Comparison of ENCODE assay signal across 10 cellular contexts in genomic region chr3:27714692-27715453, GRCh38. TPM values are rescaled to one million over a fixed set of nuclear protein-coding genes. Genes with fewer than 3 reads are reported as not detected.
A peak's percentile ranks its signal among the peaks of the same experiment; 100 is the strongest.
DNase-seq lines count a peak whose midpoint lies in the region; ATAC-seq and TF ChIP-seq lines count a peak whose summit lies in the region.
"Had no signal": no experiment of that assay in that cellular context is flagged by ENCODE, and none has a peak within 500 bp of the region (broad histone marks: within the 10 kb centered on the region; RNA-seq: fewer than 3 reads in every experiment).

No MANE protein-coding gene starts in this region.

- H3K9me3 Mint-ChIP-seq in natural killer cell: no peaks in the 10 kb centered on the region

- H3K4me2 ChIP-seq in MM.1S (ENCODE audit: low read depth, low read length): no peak overlapping the region

- peak overlapping the region; percentile 93 to 98 for H3K27ac Mint-ChIP-seq in natural killer cell

- peak overlapping the region; percentile 57 for H3K4me3 ChIP-seq in HUES48 (ENCODE audit: low read depth, low read length)
- H3K4me3 ChIP-seq in coronary artery: peak overlapping the region; percentile 77
- H3K4me3 ChIP-seq in MM.1S (ENCODE audit: low read length): no peak overlapping the region

- H3K4me1 Mint-ChIP-seq in natural killer cell: peaks cover 79 to 81% of the 10 kb centered on the region in 2 donors

- H3K36me3 Mint-ChIP-seq in natural killer cell: peaks cover 41% of the 10 kb centered on the region

- no peaks in the 10 kb centered on the region for H3K9me2 ChIP-seq in MM.1S (replicated peaks; ENCODE audit: insufficient read depth, low read length)

- H3K9ac ChIP-seq in HUES48 (ENCODE audit: low read depth, low read length): no peak overlapping the region
- H3K9ac ChIP-seq in MM.1S (ENCODE audit: low read length): no peak overlapping the region

- TF ChIP-seq CTCF in coronary artery (IDR thresholded peaks at IDR 0.05) (no peak), natural killer cell (IDR thresholded peaks at IDR 0.05) (no peak), MM.1S (IDR thresholded peaks at IDR 0.05; ENCODE audit: low read length) (no peak)

- H3F3A ChIP-seq in MM.1S (ENCODE audit: insufficient read depth, low read length): no peaks in the 10 kb centered on the region

- peaks cover 98% of the 10 kb centered on the region for H3K27me3 ChIP-seq in HUES48 (ENCODE audit: control insufficient read depth, insufficient read depth, low read length)
- H3K27me3 ChIP-seq in MM.1S (replicated peaks; ENCODE audit: insufficient read depth, low read length): peaks cover 12% of the 10 kb centered on the region

- intact Hi-C loops in natural killer cell (cut with micrococcal nuclease): loop anchor here (5.0 kb wide), 5 partner anchors 147 to 632 kb away; partner anchors contain the start of genes AZI2, SLC4A7 and ZCWPW2

- no peaks in the 10 kb centered on the region for H4K20me1 ChIP-seq in MM.1S (ENCODE audit: insufficient read depth, low read length)

- no peaks in the 10 kb centered on the region for H3K27me3 Mint-ChIP-seq in natural killer cell (ENCODE audit: low read depth in 2 of 2)

- no peaks in the 10 kb centered on the region for H3K9me3 ChIP-seq in HUES48 (ENCODE audit: control insufficient read depth, insufficient read depth, low read length)
- no peaks in the 10 kb centered on the region for H3K9me3 ChIP-seq in MM.1S (replicated peaks; ENCODE audit: insufficient read depth, low read length)

- no peak for ATAC-seq in natural killer cell
- no peak for ATAC-seq in HG03175 (IDR thresholded peaks at IDR 0.05; ENCODE audit: unreplicated experiment)
- no peak for ATAC-seq in GM18873 (IDR thresholded peaks at IDR 0.05; ENCODE audit: low FRiP score, unreplicated experiment)
- ATAC-seq in GM18861 (IDR thresholded peaks at IDR 0.05; ENCODE audit: unreplicated experiment): no peak

- H3K79me2 ChIP-seq in MM.1S (ENCODE audit: low read length): no peaks in the 10 kb centered on the region

- H3K4me1 ChIP-seq in HUES48 (ENCODE audit: control insufficient read depth, insufficient read depth, low read length) (peaks cover 69% of the 10 kb centered on the region), MM.1S (ENCODE audit: low read length) (no peaks in the 10 kb centered on the region)

- no peak overlapping the region for H2AFZ ChIP-seq in MM.1S (ENCODE audit: low read length)

- H3K36me3 ChIP-seq in HUES48 (ENCODE audit: control insufficient read depth, insufficient read depth, low read length) (no peaks in the 10 kb centered on the region), MM.1S (replicated peaks; ENCODE audit: insufficient read depth, low read length) (no peaks in the 10 kb centered on the region)

- H3K27ac ChIP-seq in HUES48 (ENCODE audit: low read depth, low read length) (peak overlapping the region; percentile 76), coronary artery (no peak overlapping the region), MM.1S (ENCODE audit: low read length) (no peak overlapping the region)

- DNase-seq in CD1c-positive myeloid dendritic cell (ENCODE audit: extremely low spot score) (peak; percentile 21), coronary artery (ENCODE audit: low spot score) (no peak), natural killer cell (peak; percentile 21), MM.1S (no peak)
- DNase-seq: NCI-H2171; stimulated activated CD4-positive, alpha-beta T cell treated with anti-CD3 and anti-CD28 coated beads, Interleukin-12 subunit alpha, Interleukin-12 subunit beta, amount 100 ng/mL, for 4 hours had no signal

- peak overlapping the region; percentile 100 for H3K4me3 Mint-ChIP-seq in natural killer cell

RNA-seq across cellular contexts. Expression of gene EOMES, which starts 7.2 kb away (rescaled TPM):
- 10 to 100 TPM; 30.3 to 64.0 (median 32.2) TPM for total RNA-seq in natural killer cell

Comparison
In these comparisons a context has a peak if more than half of its experiments do, and no peak if none do; other contexts are left out.
1. DNase-seq: peak in CD1c-positive myeloid dendritic cell (single experiment) and natural killer cell (single experiment); none in coronary artery (single experiment) and MM.1S (single experiment).